ENCODE assay signal across 17 cellular contexts in the genomic region with DNA sequence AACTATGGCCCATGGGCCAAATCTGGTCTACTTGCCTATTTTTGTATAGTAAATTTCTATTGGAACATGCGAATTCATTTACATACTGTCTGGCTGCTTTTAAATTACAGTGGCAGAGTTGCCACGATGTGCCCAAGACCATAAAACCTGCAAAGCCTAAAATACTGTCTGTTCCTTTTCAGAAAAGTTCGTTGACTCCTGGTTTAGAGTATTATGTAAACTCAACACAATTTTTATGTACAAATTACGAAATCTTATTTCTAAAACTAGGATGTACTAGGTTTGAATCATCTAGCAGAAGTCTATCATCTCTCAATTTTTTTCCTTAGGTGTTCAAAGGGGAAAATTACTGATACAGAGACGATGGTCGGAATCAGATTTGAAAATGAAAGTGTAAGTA.
"Had no signal": no experiment of that assay in that cellular context is flagged by ENCODE, and none has a peak within 500 bp of the region (broad histone marks: within the 10 kb centered on the region; RNA-seq: fewer than 3 reads in every experiment).

No MANE protein-coding gene starts in this region.

- H3K4me1 ChIP-seq: ascending aorta, esophagus squamous epithelium, foreskin keratinocyte, left ventricle myocardium inferior, sigmoid colon, upper lobe of left lung had no signal

- H3K4me3 Mint-ChIP-seq: activated naive CD8-positive, alpha-beta T cell; neural crest cell had no signal

- H3K27ac Mint-ChIP-seq: activated naive CD8-positive, alpha-beta T cell had no signal

- ATAC-seq: foreskin keratinocyte had no signal

- H3K4me3 ChIP-seq: ascending aorta, dorsolateral prefrontal cortex, esophagus squamous epithelium, left ventricle myocardium inferior, sigmoid colon, upper lobe of left lung had no signal

- H3K27ac ChIP-seq: ascending aorta, esophagus squamous epithelium, foreskin keratinocyte, left ventricle myocardium inferior, sigmoid colon, upper lobe of left lung had no signal

- H3K9me3 ChIP-seq: ascending aorta, esophagus squamous epithelium, left ventricle myocardium inferior, sigmoid colon, upper lobe of left lung had no signal

- DNase-seq: activated CD4-positive, alpha-beta T cell treated with anti-CD3 and anti-CD28 coated beads, Interleukin-2, amount 50 U/mL, for 48 hours; activated CD4-positive, CD25-positive, alpha-beta regulatory T cell; activated CD8-positive, alpha-beta memory T cell treated with anti-CD3 and anti-CD28 coated beads, Interleukin-2, amount 50 U/mL, for 48 hours; activated gamma-delta T cell; dorsolateral prefrontal cortex; esophagus squamous epithelium; foreskin keratinocyte; left ventricle myocardium inferior; mesenchymal stem cell; sigmoid colon; stimulated activated CD4-positive, alpha-beta T cell treated with anti-CD3 and anti-CD28 coated beads, Interleukin-2, amount 100 ng/mL, for 24 hours; stimulated activated naive CD4-positive, alpha-beta T cell; substantia nigra; upper lobe of left lung had no signal

- H3K27me3 Mint-ChIP-seq: activated naive CD8-positive, alpha-beta T cell had no signal

- H3K9me3 Mint-ChIP-seq: neural crest cell had no signal

- H3K4me1 Mint-ChIP-seq: neural crest cell had no signal

- H3K27me3 ChIP-seq: ascending aorta, dorsolateral prefrontal cortex, esophagus squamous epithelium, foreskin keratinocyte, sigmoid colon, upper lobe of left lung had no signal
